Comparison of ENCODE assay signal across 11 cellular contexts in the genomic region with DNA sequence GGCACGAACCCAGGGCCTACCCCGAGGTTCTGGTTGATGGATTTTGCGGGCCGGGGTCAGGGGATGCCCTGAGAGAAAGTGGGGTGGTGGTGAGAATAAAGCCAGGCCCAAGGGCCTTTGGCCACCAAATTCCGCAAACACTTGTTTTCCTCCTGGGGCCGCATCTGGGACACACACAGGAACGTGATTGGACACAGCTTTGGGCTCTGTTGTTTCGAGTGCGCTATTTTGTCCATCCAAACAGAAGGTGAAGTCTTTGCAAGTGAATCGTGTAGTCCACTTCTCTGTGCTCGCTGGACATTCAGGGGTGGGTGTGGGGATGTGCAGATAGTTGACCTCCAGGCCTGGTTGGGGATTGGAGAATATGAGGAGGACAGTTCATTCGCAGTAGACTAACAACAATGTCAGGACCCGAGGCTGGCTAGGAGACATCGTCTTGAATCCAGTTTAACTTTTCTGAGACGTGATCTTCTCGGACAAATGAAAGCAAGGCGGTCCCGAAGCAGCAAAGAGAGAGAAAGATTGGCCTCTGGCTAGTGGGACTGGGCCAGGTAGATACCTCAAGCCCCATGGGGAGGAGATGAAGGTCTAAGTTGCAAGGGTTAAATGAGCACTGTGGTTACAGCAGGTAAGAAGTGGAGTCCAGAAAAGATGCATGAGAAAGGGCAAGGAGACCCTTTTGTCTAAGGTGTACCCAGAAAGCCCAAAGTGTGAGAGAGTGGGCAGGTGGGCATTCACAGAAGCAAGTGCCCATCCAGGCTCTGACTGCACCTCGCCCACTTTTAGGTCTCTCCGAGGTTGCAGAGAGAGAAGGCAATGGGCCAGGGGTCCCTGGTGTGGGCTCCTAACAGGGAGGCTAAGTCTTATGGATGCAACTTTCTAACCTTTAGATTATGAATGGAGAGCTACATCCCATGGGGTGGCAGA. TPM values are rescaled to one million over a fixed set of nuclear protein-coding genes. Genes with fewer than 3 reads are reported as not detected.
DNase-seq lines count a peak whose midpoint lies in the region; ATAC-seq and TF ChIP-seq lines count a peak whose summit lies in the region.
"Had no signal": no experiment of that assay in that cellular context is flagged by ENCODE, and none has a peak within 500 bp of the region (broad histone marks: within the 10 kb centered on the region; RNA-seq: fewer than 3 reads in every experiment).

No MANE protein-coding gene starts in this region.

- H4K8ac ChIP-seq in IMR-90 (ENCODE audit: low read depth in 2 of 2, low read length in 2 of 2), result no peak overlapping the region

- peaks cover 2% of the 10 kb centered on the region; the same call in 1 of the 2 replicates for H3K36me3 ChIP-seq in IMR-90 (ENCODE audit: control insufficient read depth, insufficient read depth, low read length)

- H4K91ac ChIP-seq in IMR-90 (ENCODE audit: insufficient read depth, low read depth, low read length), result no peak overlapping the region

- H3K4me3 ChIP-seq in AG04449 (ENCODE audit: low read depth, low read length), result peak overlapping the region; percentile 65
- peak overlapping the region; percentile 84 for H3K4me3 ChIP-seq in IMR-90 (ENCODE audit: insufficient read depth, low read depth, low read length)
- H3K4me3 ChIP-seq in choroid plexus epithelial cell (ENCODE audit: low read depth, low read length), result peak overlapping the region; percentile 17

- H2AFZ ChIP-seq in IMR-90 (replicated peaks; ENCODE audit: low read length, poor library complexity), result peak overlapping the region; percentile 59

- WGBS in IMR-90 (ENCODE audit: extremely low coverage in 2 of 2, insufficient read length in 1 of 2), 2 experiments, result 46% methylated on average over 9 of the region's 20 CpGs; no CpG with 5 or more reads in 1 of the 2 experiments

- TF ChIP-seq CTCF in AG04449 (IDR thresholded peaks at IDR 0.05; ENCODE audit: insufficient read depth, low read length, missing control alignments) (no peak), IMR-90 (conservative IDR thresholded peaks at IDR 0.05; ENCODE audit: low read depth, low read length) (no peak), choroid plexus epithelial cell (conservative IDR thresholded peaks at IDR 0.05; ENCODE audit: low read depth, low read length) (no peak), nephron progenitor cell (IDR thresholded peaks at IDR 0.05) (no peak)

- no peak overlapping the region for H3K14ac ChIP-seq in IMR-90 (replicated peaks; ENCODE audit: low read depth, low read length)

- no peak overlapping the region for H4K5ac ChIP-seq in IMR-90 (ENCODE audit: low read depth, low read length)

- H2BK5ac ChIP-seq in IMR-90 (ENCODE audit: low read depth, low read length, poor library complexity, severe bottlenecking), result no peak overlapping the region

- peak overlapping the region; percentile 7; the same call in 1 of the 2 replicates for H3K4me2 ChIP-seq in IMR-90 (ENCODE audit: low read depth, low read length)

- no peak overlapping the region for H2BK20ac ChIP-seq in IMR-90 (ENCODE audit: low read depth, low read length)

- H2BK120ac ChIP-seq in IMR-90 (ENCODE audit: low read depth, low read length), result no peak overlapping the region

- no peak for TF ChIP-seq POLR2A in IMR-90 (IDR thresholded peaks at IDR 0.05; ENCODE audit: low read depth, low read length)

- H2AK9ac ChIP-seq in IMR-90 (replicated peaks; ENCODE audit: low read depth, low read length, poor library complexity), result peak overlapping the region; percentile 44

- H3K4me1 Mint-ChIP-seq in nephron progenitor cell, result peaks cover 10% of the 10 kb centered on the region

- H3K4me1 ChIP-seq in IMR-90 (ENCODE audit: control insufficient read depth, insufficient read depth, low read length), result no peaks in the 10 kb centered on the region

- H2AK5ac ChIP-seq in IMR-90 (ENCODE audit: low read depth, low read length), result no peak overlapping the region

- no peak overlapping the region for H3K27ac ChIP-seq in IMR-90 (ENCODE audit: insufficient read depth, low read length)
- H3K27ac ChIP-seq: epithelial cell of prostate had no signal

- no peak overlapping the region for H3K56ac ChIP-seq in IMR-90 (ENCODE audit: extremely low read depth, insufficient read depth, low read length)

- intact Hi-C loops in IMR-90 (cut with micrococcal nuclease), result no loop called here

- ATAC-seq in IMR-90 (ENCODE audit: low read depth) (no peak), HG02588 (IDR thresholded peaks at IDR 0.05; ENCODE audit: unreplicated experiment) (no peak)

- no peaks in the 10 kb centered on the region for H3K79me1 ChIP-seq in IMR-90 (ENCODE audit: low read depth in 1 of 2, low read length in 2 of 2)

- no peaks in the 10 kb centered on the region for H3K36me3 Mint-ChIP-seq in nephron progenitor cell (ENCODE audit: low read depth)

- BruUV-seq in IMR-90 (replicated peaks; lab: Mats Ljungman, UMichigan), result no TSS peak

- no peaks in the 10 kb centered on the region for H3K9me3 Mint-ChIP-seq in nephron progenitor cell

- in situ Hi-C loops in IMR-90 (cut with MboI; ENCODE audit: low sequenced_read_pairs), result no loop called here

- POLR2A ChIA-PET in AG04449 (lab: Yijun Ruan, JAX) (no interaction called here), IMR-90 (lab: Charles Lee; ENCODE audit: unreplicated experiment) (no interaction called here)

- DNase-seq in AG04449 (ENCODE audit: low read depth, low spot score) (no peak), IMR-90 (no peak), choroid plexus epithelial cell (ENCODE audit: low read depth) (no peak), nephron progenitor cell (no peak), occipital lobe (lab: John Stamatoyannopoulos, UW) (no peak), activated gamma-delta T cell (lab: John Stamatoyannopoulos, UW) (no peak), NCI-H146 treated with DMSO at 0.1 percent for 48 hours (lab: John Stamatoyannopoulos, UW; ENCODE audit: unreplicated experiment) (no peak)
- DNase-seq: NCI-H1436 had no signal

- H3K18ac ChIP-seq in IMR-90 (ENCODE audit: low read depth, low read length), result no peak overlapping the region

- no peaks in the 10 kb centered on the region; the same call in 1 of the 2 replicates for H3K9me1 ChIP-seq in IMR-90 (ENCODE audit: insufficient read depth, low read length)

- H3K27me3 ChIP-seq in IMR-90 (ENCODE audit: control insufficient read depth, insufficient read depth, low read length), result peaks cover 40% of the 10 kb centered on the region

- no peak for TF ChIP-seq RAD21 in IMR-90 (IDR thresholded peaks at IDR 0.05; ENCODE audit: low read length)

- CTCF ChIA-PET in AG04449 (lab: Yijun Ruan, JAX) (interaction anchor here (1.7 kb wide), 1 partner anchor 11 kb away, joined by 4 read pairs; no protein-coding TSS in a partner anchor), IMR-90 (lab: Yijun Ruan, JAX) (interaction anchor here (0.6 kb wide), 1 partner anchor 17 kb away, joined by 5 read pairs; no protein-coding TSS in a partner anchor)

- no peak overlapping the region for H2BK15ac ChIP-seq in IMR-90 (ENCODE audit: low read depth, low read length)

- no peak overlapping the region for H3K4ac ChIP-seq in IMR-90 (ENCODE audit: low read depth, low read length)

- H3K9ac ChIP-seq in IMR-90 (ENCODE audit: low read depth, low read length), result no peak overlapping the region

- dilution Hi-C loops in IMR-90 (cut with HindIII; ENCODE audit: low sequenced_read_pairs, unreplicated experiment), result no loop called here

- peak overlapping the region; percentile 78 for H3K4me3 Mint-ChIP-seq in nephron progenitor cell

- peaks cover 92% of the 10 kb centered on the region for H3K27me3 Mint-ChIP-seq in nephron progenitor cell (ENCODE audit: low read depth, poor library complexity)

- H3K9me3 ChIP-seq in IMR-90 (ENCODE audit: control insufficient read depth, insufficient read depth, low read length), result no peaks in the 10 kb centered on the region

- no peaks in the 10 kb centered on the region for H4K20me1 ChIP-seq in IMR-90 (ENCODE audit: insufficient read depth, low read length)

- peak overlapping the region; percentile 71; the same call in 1 of the 2 replicates for H3K23ac ChIP-seq in IMR-90 (ENCODE audit: low read depth, low read length)

- H3K27ac Mint-ChIP-seq in nephron progenitor cell, result no peak overlapping the region

TF ChIP-seq in IMR-90, 13 proteins besides CTCF, POLR2A, EP300 and RAD21 (continues in another document):
- TF ChIP-seq SMC3 (IDR thresholded peaks at IDR 0.05; ENCODE audit: low read depth, low read length) (no peak), CHD1 (IDR thresholded peaks at IDR 0.05; ENCODE audit: low read depth, low read length) (no peak), RFX5 (IDR thresholded peaks at IDR 0.05; ENCODE audit: low read depth, low read length) (no peak), MAZ (IDR thresholded peaks at IDR 0.05; ENCODE audit: borderline replicate concordance, low read depth, low read length) (no peak), NFE2L2 (IDR thresholded peaks at IDR 0.05; ENCODE audit: low read depth, low read length) (no peak), FOS (IDR thresholded peaks at IDR 0.05; ENCODE audit: low read depth, low read length) (no peak)

RNA-seq across cellular contexts. Expression of a gene that starts 0.8 kb away (rescaled TPM):
- total RNA-seq in IMR-90 (2012; rRNA removed) (2.5 and 3.4 TPM in 2 replicates), occipital lobe (91.1 TPM)
- 3.7 and 4.3 TPM in 2 replicates for polyA plus RNA-seq in IMR-90 (2012; rRNA removed)
- polyA plus RNA-seq in IMR-90 (2012; cell fraction: cytosol; rRNA removed), result 2.4 and 3.9 TPM in 2 replicates
- polyA plus RNA-seq in IMR-90 (2012; cell fraction: nucleus; rRNA removed; ENCODE audit: low replicate concordance), result 4.2 and 4.6 TPM in 2 replicates

RNA-seq across cellular contexts. Expression of a gene that starts 17.9 kb away (rescaled TPM):
- total RNA-seq in IMR-90 (2012; rRNA removed) (22.6 and 25.0 TPM in 2 replicates), occipital lobe (9.4 TPM)
- polyA plus RNA-seq in IMR-90 (2012; rRNA removed), result 291 and 334 TPM in 2 replicates
- polyA plus RNA-seq in IMR-90 (2012; cell fraction: cytosol; rRNA removed), result 247 and 450 TPM in 2 replicates
- 390 and 724 TPM in 2 replicates for polyA plus RNA-seq in IMR-90 (2012; cell fraction: nucleus; rRNA removed; ENCODE audit: low replicate concordance)

RNA-seq across cellular contexts. Expression of a gene that starts 45.4 kb away (rescaled TPM):
- total RNA-seq in IMR-90 (2012; rRNA removed), result not detected in 2 replicates
- polyA plus RNA-seq in IMR-90 (2012; rRNA removed), result 0.10 TPM in 1 of 2 replicates, not detected in the other
- 0.04 TPM in 1 of 2 replicates, not detected in the other for polyA plus RNA-seq in IMR-90 (2012; cell fraction: cytosol; rRNA removed)
- polyA plus RNA-seq in IMR-90 (2012; cell fraction: nucleus; rRNA removed; ENCODE audit: low replicate concordance), result 0.04 and 0.11 TPM in 2 replicates
- total RNA-seq in occipital lobe, result not detected

RNA-seq across cellular contexts. Expression of a gene that starts 47.4 kb away (rescaled TPM):
- total RNA-seq in IMR-90 (2012; rRNA removed), result not detected in 2 replicates
- not detected in 2 replicates for polyA plus RNA-seq in IMR-90 (2012; rRNA removed)
- polyA plus RNA-seq in IMR-90 (2012; cell fraction: cytosol; rRNA removed), result not detected in 2 replicates
- not detected in 2 replicates for polyA plus RNA-seq in IMR-90 (2012; cell fraction: nucleus; rRNA removed; ENCODE audit: low replicate concordance)
- under 0.01 TPM for total RNA-seq in occipital lobe
- total RNA-seq: renal cortical epithelial cell had no signal

Comparison
In these comparisons a context has a peak if more than half of its experiments do, and no peak if none do; other contexts are left out.
1. H3K4me3 ChIP-seq: peak in every context shown above with its lines; median percentile 84 in IMR-90; 65 in AG04449; 17 in choroid plexus epithelial cell.
2. RNA of a gene that starts 0.8 kb away (total RNA-seq): 91.1 TPM in occipital lobe (single experiment); 2.5 to 3.4 TPM in IMR-90; every median in the first group is over 10 times any median in the second.